In genomic region chr17:42675348-42675983, GRCh38 we compare ENCODE assay signal across 8 cellular contexts. TPM values are rescaled to one million over a fixed set of nuclear protein-coding genes. Genes with fewer than 3 reads are reported as not detected.
DNase-seq lines count a peak whose midpoint lies in the region; ATAC-seq and TF ChIP-seq lines count a peak whose summit lies in the region.

No MANE protein-coding gene starts in this region.

- H3K4me1 ChIP-seq in iPS DF 6.9 (ENCODE audit: control insufficient read depth, insufficient read depth, low read length) = peaks cover 20% of the 10 kb centered on the region
- H3K4me1 ChIP-seq in suprapubic skin = peaks cover 85% of the 10 kb centered on the region

- H3K27me3 ChIP-seq in iPS DF 6.9 (ENCODE audit: control insufficient read depth, insufficient read depth, low read length) = no peaks in the 10 kb centered on the region
- H3K27me3 ChIP-seq in suprapubic skin = no peaks in the 10 kb centered on the region

- no peak overlapping the region for H3K27ac Mint-ChIP-seq in T-helper 17 cell
- no peak overlapping the region for H3K27ac Mint-ChIP-seq in activated CD8-positive, alpha-beta memory T cell treated with anti-CD3 and anti-CD28 coated beads, Interleukin-2, amount 10 ng/mL, durations not matched to agents 7 days and 5 days

- peaks cover 2% of the 10 kb centered on the region for H3K36me3 Mint-ChIP-seq in T-helper 17 cell (ENCODE audit: low read depth)
- no peaks in the 10 kb centered on the region for H3K36me3 Mint-ChIP-seq in activated CD8-positive, alpha-beta memory T cell treated with anti-CD3 and anti-CD28 coated beads, Interleukin-2, amount 10 ng/mL, durations not matched to agents 7 days and 5 days

- H3K27me3 Mint-ChIP-seq in T-helper 17 cell = peaks cover 18% of the 10 kb centered on the region
- peaks cover 50% of the 10 kb centered on the region for H3K27me3 Mint-ChIP-seq in activated CD8-positive, alpha-beta memory T cell treated with anti-CD3 and anti-CD28 coated beads, Interleukin-2, amount 10 ng/mL, durations not matched to agents 7 days and 5 days

- TF ChIP-seq POLR2A in suprapubic skin (IDR thresholded peaks at IDR 0.05) = no peak

- DNase-seq in NCI-H1436 (lab: John Stamatoyannopoulos, UW) = peak; percentile 39
- no peak for DNase-seq in NCI-H1436 treated with DMSO at 0.1 percent for 48 hours (lab: John Stamatoyannopoulos, UW)
- no peak for DNase-seq in T-helper 17 cell
- no peak for DNase-seq in iPS DF 6.9 (ENCODE audit: low read depth, low spot score)
- peak in 1 of 2 donors; percentile 71 for DNase-seq in suprapubic skin (ENCODE audit: low spot score in 2 of 2)
- DNase-seq in 8988T = no peak
- DNase-seq in activated CD8-positive, alpha-beta memory T cell treated with anti-CD3 and anti-CD28 coated beads, Interleukin-2, amount 10 ng/mL, durations not matched to agents 7 days and 5 days = no peak

- H3K4me1 Mint-ChIP-seq in T-helper 17 cell = peaks cover 35% of the 10 kb centered on the region
- peaks cover 55% of the 10 kb centered on the region for H3K4me1 Mint-ChIP-seq in activated CD8-positive, alpha-beta memory T cell treated with anti-CD3 and anti-CD28 coated beads, Interleukin-2, amount 10 ng/mL, durations not matched to agents 7 days and 5 days

- no peaks in the 10 kb centered on the region for H3K9me3 Mint-ChIP-seq in activated CD8-positive, alpha-beta memory T cell treated with anti-CD3 and anti-CD28 coated beads, Interleukin-2, amount 10 ng/mL, durations not matched to agents 7 days and 5 days (ENCODE audit: low read depth)

- CTCF ChIA-PET in activated CD8-positive, alpha-beta memory T cell treated with anti-CD3 and anti-CD28 coated beads, Interleukin-2, amount 10 ng/mL, durations not matched to agents 7 days and 5 days (lab: Charles Lee) = interaction anchor here (1.1 to 6.2 kb wide), 5 partner anchors 31 to 127 kb away, joined by 3 to 92 read pairs (median 4); partner anchors contain the start of genes PSMC3IP and RAMP2

- no peak for TF ChIP-seq EP300 in suprapubic skin (IDR thresholded peaks at IDR 0.05)

- H3K9me3 ChIP-seq in T-helper 17 cell (ENCODE audit: control insufficient read depth, low read length, poor library complexity, severe bottlenecking) (no peaks in the 10 kb centered on the region), iPS DF 6.9 (ENCODE audit: control insufficient read depth, insufficient read depth, low read length) (no peaks in the 10 kb centered on the region), suprapubic skin (no peaks in the 10 kb centered on the region)

- no CpG with 5 or more reads among the region's 29 CpGs for WGBS in iPS DF 6.9 (ENCODE audit: insufficient coverage, insufficient read length)
- WGBS in suprapubic skin = 6% methylated on average over 6 of the region's 29 CpGs

- no peak for TF ChIP-seq CTCF in suprapubic skin (IDR thresholded peaks at IDR 0.05)

- no peak for ATAC-seq in T-helper 17 cell
- no peak for ATAC-seq in HG03175 (IDR thresholded peaks at IDR 0.05; ENCODE audit: unreplicated experiment)
- ATAC-seq in activated CD8-positive, alpha-beta memory T cell treated with anti-CD3 and anti-CD28 coated beads, Interleukin-2, amount 10 ng/mL, durations not matched to agents 7 days and 5 days = no peak

- peak overlapping the region; percentile 76; the same call in 1 of the 2 replicates for H3K4me3 ChIP-seq in iPS DF 6.9 (ENCODE audit: low read length)
- H3K4me3 ChIP-seq in suprapubic skin = peak overlapping the region; percentile 84

- H3K4me3 Mint-ChIP-seq in T-helper 17 cell = peak overlapping the region; percentile 95
- H3K4me3 Mint-ChIP-seq in activated CD8-positive, alpha-beta memory T cell treated with anti-CD3 and anti-CD28 coated beads, Interleukin-2, amount 10 ng/mL, durations not matched to agents 7 days and 5 days = no peak overlapping the region

- H3K27ac ChIP-seq in iPS DF 6.9 (ENCODE audit: low read length) (no peak overlapping the region), suprapubic skin (peak overlapping the region; percentile 96)

- H3K36me3 ChIP-seq in iPS DF 6.9 (ENCODE audit: control insufficient read depth, insufficient read depth, low read length) (no peaks in the 10 kb centered on the region; the same call in 1 of the 2 replicates), suprapubic skin (peaks cover 24% of the 10 kb centered on the region)

RNA-seq across cellular contexts. Expression of gene PLEKHH3, which starts 1.3 kb away (rescaled TPM):
- total RNA-seq in T-helper 17 cell (under 1 TPM; 0.78 to 0.85 TPM), suprapubic skin (10 to 100 TPM; 38.7 to 58.4 (median 45.3) TPM)
- 1 to 10 TPM; 1.3 to 1.4 TPM for total RNA-seq in activated CD8-positive, alpha-beta memory T cell treated with anti-CD3 and anti-CD28 coated beads, Interleukin-2, amount 10 ng/mL, durations not matched to agents 7 days and 5 days

RNA-seq across cellular contexts. Expression of gene CCR10, which starts 6.2 kb away (rescaled TPM):
- total RNA-seq in T-helper 17 cell (1 to 10 TPM; 1.4 to 1.6 TPM), suprapubic skin (1 to 10 TPM in 2 of 4 donors, under 1 TPM in 2; 0.29 to 1.2 (median 0.85) TPM)
- total RNA-seq in activated CD8-positive, alpha-beta memory T cell treated with anti-CD3 and anti-CD28 coated beads, Interleukin-2, amount 10 ng/mL, durations not matched to agents 7 days and 5 days = under 1 TPM in 1 of 2 experiments, not detected in 1; 0.45 TPM

RNA-seq across cellular contexts. Expression of gene CNTNAP1, which starts 6.9 kb away (rescaled TPM):
- total RNA-seq in T-helper 17 cell (1 to 10 TPM; 3.9 to 6.9 TPM), suprapubic skin (1 to 10 TPM in 3 of 4 donors, under 1 TPM in 1; 0.79 to 3.3 (median 1.2) TPM)
- total RNA-seq in activated CD8-positive, alpha-beta memory T cell treated with anti-CD3 and anti-CD28 coated beads, Interleukin-2, amount 10 ng/mL, durations not matched to agents 7 days and 5 days = 1 to 10 TPM in 1 of 2 experiments, under 1 TPM in 1; 0.61 to 1.9 TPM

RNA-seq across cellular contexts. Expression of gene TUBG2, which starts 16.4 kb away (rescaled TPM):
- 10 to 100 TPM in 1 of 2 donors, 1 to 10 TPM in 1; 8.9 to 11.3 TPM for total RNA-seq in T-helper 17 cell
- total RNA-seq in suprapubic skin = 10 to 100 TPM; 10.9 to 32.3 (median 12.7) TPM
- total RNA-seq in activated CD8-positive, alpha-beta memory T cell treated with anti-CD3 and anti-CD28 coated beads, Interleukin-2, amount 10 ng/mL, durations not matched to agents 7 days and 5 days = 10 to 100 TPM; 13.5 to 14.6 TPM

Comparison
In these comparisons a context has a peak if more than half of its experiments do, and no peak if none do; other contexts are left out.
1. RNA of gene PLEKHH3, which starts 1.3 kb away (total RNA-seq): 38.7 to 58.4 TPM in suprapubic skin; 1.3 to 1.4 TPM in activated CD8-positive, alpha-beta memory T cell treated with anti-CD3 and anti-CD28 coated beads, Interleukin-2, amount 10 ng/mL, durations not matched to agents 7 days and 5 days and 0.78 to 0.85 TPM in T-helper 17 cell; every median in the first group is over 10 times any median in the second.